ENCODE assay signal across 1 cellular context in the genomic region with DNA sequence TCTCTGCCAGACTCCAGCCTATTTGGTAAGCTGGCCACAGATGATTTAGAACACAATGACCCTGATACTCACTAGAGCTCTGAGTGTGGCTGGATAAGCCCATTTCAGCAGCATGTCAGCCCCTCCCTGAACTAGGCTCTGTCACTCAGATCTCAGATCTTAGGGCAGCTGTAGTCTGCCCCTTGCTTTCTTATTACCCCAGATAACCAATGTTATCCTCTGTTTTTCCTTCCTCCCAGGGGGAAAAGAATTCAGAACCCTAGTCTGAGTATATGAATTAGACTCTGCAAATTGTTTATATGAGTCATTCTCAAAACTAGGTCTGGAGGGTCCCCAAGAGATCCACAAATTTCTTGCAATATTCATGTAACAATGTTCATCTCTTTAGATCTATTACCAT.
TF ChIP-seq lines count a peak whose summit lies in the region.

No MANE protein-coding gene starts in this region.

TF ChIP-seq in IMR-90, 13 proteins besides CTCF, POLR2A, EP300 and RAD21:
- TF ChIP-seq, protein P1, sequence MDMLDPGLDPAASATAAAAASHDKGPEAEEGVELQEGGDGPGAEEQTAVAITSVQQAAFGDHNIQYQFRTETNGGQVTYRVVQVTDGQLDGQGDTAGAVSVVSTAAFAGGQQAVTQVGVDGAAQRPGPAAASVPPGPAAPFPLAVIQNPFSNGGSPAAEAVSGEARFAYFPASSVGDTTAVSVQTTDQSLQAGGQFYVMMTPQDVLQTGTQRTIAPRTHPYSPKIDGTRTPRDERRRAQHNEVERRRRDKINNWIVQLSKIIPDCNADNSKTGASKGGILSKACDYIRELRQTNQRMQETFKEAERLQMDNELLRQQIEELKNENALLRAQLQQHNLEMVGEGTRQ (IDR thresholded peaks at IDR 0.05; ENCODE audit: low read depth, low read length): no peak
- TF ChIP-seq FOS (IDR thresholded peaks at IDR 0.05; ENCODE audit: low read depth, low read length) (peak; percentile 65), CEBPB (IDR thresholded peaks at IDR 0.05; ENCODE audit: low read depth, low read length) (peak; percentile 11; the same call in 1 of the 2 replicates)
TF ChIP-seq in IMR-90: peak in this region for 2.
